ENCODE assay signal across 8 cellular contexts in the genomic region with DNA sequence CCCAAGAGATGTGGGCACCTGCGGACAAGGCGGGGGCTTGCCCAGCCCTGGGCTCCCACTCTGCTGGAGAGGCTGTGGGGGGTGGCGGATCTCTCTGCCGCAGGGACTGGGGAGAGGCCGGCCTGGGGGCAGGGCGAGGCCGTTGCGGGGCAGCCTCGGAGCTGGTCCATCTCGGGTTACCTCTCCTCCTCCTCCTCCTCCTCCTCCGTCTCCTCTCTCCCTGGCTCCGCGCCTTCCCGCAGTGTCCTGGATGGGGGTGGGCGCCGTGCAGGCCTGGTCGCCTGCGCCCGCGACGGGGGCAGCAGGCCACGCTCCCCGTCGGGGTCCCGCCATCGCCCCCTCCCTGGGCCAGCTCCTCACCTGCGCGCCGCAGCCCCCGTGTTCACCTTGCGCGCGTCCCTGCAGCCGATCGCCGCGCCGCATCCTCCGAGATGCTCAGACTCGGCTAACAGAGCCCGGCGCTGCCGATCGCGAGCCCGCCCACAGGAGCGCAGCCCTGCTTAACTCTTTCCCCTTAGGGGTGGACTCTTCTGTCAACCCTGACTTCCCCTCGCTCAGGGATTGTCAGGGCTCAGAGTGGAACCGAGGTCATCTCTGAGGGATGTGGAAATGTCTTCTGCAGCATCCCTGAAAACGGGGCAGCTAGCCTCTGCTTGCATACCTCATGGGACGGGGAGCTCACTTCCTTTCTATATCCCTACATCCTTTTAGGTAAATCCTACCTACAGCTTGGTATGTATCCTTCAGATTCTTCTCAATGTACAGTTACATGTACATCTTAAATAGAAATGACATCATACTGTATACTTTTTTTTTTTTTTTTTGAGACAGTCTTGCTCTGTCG. TPM values are rescaled to one million over a fixed set of nuclear protein-coding genes. Genes with fewer than 3 reads are reported as not detected.
A peak's percentile ranks its signal among the peaks of the same experiment; 100 is the strongest.
DNase-seq lines count a peak whose midpoint lies in the region; ATAC-seq and TF ChIP-seq lines count a peak whose summit lies in the region.

A gene (minus strand): TSS at position 447 of the 844 bp plus-strand sequence. CDS start 2,293 bp downstream, outside the sequence.

- no peaks in the 10 kb centered on the region for H3K9me3 ChIP-seq in esophagus squamous epithelium
- no peaks in the 10 kb centered on the region for H3K9me3 ChIP-seq in neuron (ENCODE audit: low read length)
- no peaks in the 10 kb centered on the region for H3K9me3 ChIP-seq in aorta (ENCODE audit: control insufficient read depth, low read length)

- TF ChIP-seq POLR2A in esophagus squamous epithelium (IDR thresholded peaks at IDR 0.05): no peak

- intact Hi-C loops in esophagus squamous epithelium (cut with DNase I) (no loop called here), aorta (cut with DNase I) (no loop called here)

- H3K4me1 Mint-ChIP-seq in activated T-cell treated with anti-CD3 and anti-CD28 coated beads, Interleukin-2, amount 50 U/mL, for 24 hours (ENCODE audit: low read depth): peaks cover 15% of the 10 kb centered on the region

- H3K4me3 Mint-ChIP-seq in activated T-cell treated with anti-CD3 and anti-CD28 coated beads, Interleukin-2, amount 50 U/mL, for 24 hours: peak within 1 kb of the TSS; percentile 81

- H3K36me3 Mint-ChIP-seq in activated T-cell treated with anti-CD3 and anti-CD28 coated beads, Interleukin-2, amount 50 U/mL, for 24 hours (ENCODE audit: low read depth): peaks cover 13% of the 10 kb centered on the region

- peak within 1 kb of the TSS; percentile 77 for H3K27ac Mint-ChIP-seq in activated T-cell treated with anti-CD3 and anti-CD28 coated beads, Interleukin-2, amount 50 U/mL, for 24 hours

- H3K4me1 ChIP-seq in esophagus squamous epithelium (peaks cover 18 to 38% (median 20%) of the 10 kb centered on the region in 3 donors), neuron (ENCODE audit: insufficient read depth, low read length) (no peaks in the 10 kb centered on the region), aorta (ENCODE audit: control insufficient read depth in 1 of 2, insufficient read depth in 2 of 2, low read length in 2 of 2) (no peaks in the 10 kb centered on the region)

- H3K27ac ChIP-seq in esophagus squamous epithelium (peak within 1 kb of the TSS in 2 of 4 donors; percentile 9 to 22), aorta (ENCODE audit: low read depth in 1 of 2, low read length in 2 of 2) (no peak within 1 kb of the TSS)

- no peaks in the 10 kb centered on the region for H3K9me3 Mint-ChIP-seq in activated T-cell treated with anti-CD3 and anti-CD28 coated beads, Interleukin-2, amount 50 U/mL, for 24 hours

- 6 to 33% methylated on average over 4 to 26 of the region's 52 CpGs for WGBS in esophagus squamous epithelium, 2 donors
- 3 to 4% methylated on average over 38 to 52 of the region's 52 CpGs for WGBS in aorta, 2 donors

- H3K27me3 ChIP-seq in esophagus squamous epithelium (peaks cover 0 to 3% (median 0%) of the 10 kb centered on the region in 4 donors), neuron (ENCODE audit: insufficient read depth, low read length) (no peaks in the 10 kb centered on the region), aorta (ENCODE audit: control insufficient read depth in 1 of 2, insufficient read depth in 2 of 2, low read length in 1 of 2) (no peaks in the 10 kb centered on the region)

- no peak for TF ChIP-seq CTCF in esophagus squamous epithelium (IDR thresholded peaks at IDR 0.05)

- ATAC-seq in HG02623 (IDR thresholded peaks at IDR 0.05; ENCODE audit: unreplicated experiment) (peak; percentile 51), aorta (ENCODE audit: low FRiP score) (no peak)

- no peaks in the 10 kb centered on the region for H3K27me3 Mint-ChIP-seq in activated T-cell treated with anti-CD3 and anti-CD28 coated beads, Interleukin-2, amount 50 U/mL, for 24 hours

- peak within 1 kb of the TSS; percentile 74 for H2AFZ ChIP-seq in neuron (ENCODE audit: low read depth, low read length)

- H3K36me3 ChIP-seq in esophagus squamous epithelium (peaks cover 0 to 18% (median 0%) of the 10 kb centered on the region in 3 donors), neuron (ENCODE audit: insufficient read depth, low read length) (peaks cover 3% of the 10 kb centered on the region), aorta (ENCODE audit: control insufficient read depth in 1 of 2, insufficient read depth in 2 of 2, low read length in 1 of 2) (no peaks in the 10 kb centered on the region)

- H3K4me3 ChIP-seq in esophagus squamous epithelium (peak within 1 kb of the TSS; percentile 29 to 82 (median 46)), neuron (ENCODE audit: low read length) (peak within 1 kb of the TSS; percentile 80), aorta (ENCODE audit: low read length in 2 of 2) (peak within 1 kb of the TSS; percentile 44 to 57)

- DNase-seq in NCI-H82 (lab: John Stamatoyannopoulos, UW) (peak; percentile 10), NCI-H82 treated with DMSO at 0.1 percent for 48 hours (lab: John Stamatoyannopoulos, UW; ENCODE audit: unreplicated experiment) (no peak), NCI-H226 (peak; percentile 59), esophagus squamous epithelium (lab: John Stamatoyannopoulos, UW) (no peak), aorta (peak in 1 of 2 donors; percentile 80)
- DNase-seq in activated T-cell treated with anti-CD3 and anti-CD28 coated beads, Interleukin-2, amount 50 U/mL, for 24 hours: peak; percentile 78

RNA-seq across cellular contexts. Expression of the gene that starts here (rescaled TPM):
- total RNA-seq in esophagus squamous epithelium (1 to 10 TPM in 2 of 4 donors, under 1 TPM in 2; 0.72 to 1.9 (median 1.0) TPM), aorta (1 to 10 TPM; 1.7 to 2.1 TPM)
- polyA plus RNA-seq in aorta: 1 to 10 TPM in 1 of 2 donors, under 1 TPM in 1; 0.25 to 2.4 TPM

Comparison
In these comparisons a context has a peak if more than half of its experiments do, and no peak if none do; other contexts are left out.
1. DNase-seq: peak in NCI-H82 (single experiment), NCI-H226 (single experiment) and activated T-cell treated with anti-CD3 and anti-CD28 coated beads, Interleukin-2, amount 50 U/mL, for 24 hours (single experiment); none in NCI-H82 treated with DMSO at 0.1 percent for 48 hours (single experiment) and esophagus squamous epithelium (single experiment).
2. Peak in every context shown above with its lines, with median percentiles within 50 percentile points of each other: H3K4me3 ChIP-seq.